In genomic region chr1:68959631-68960030, GRCh38 we compare ENCODE assay signal across 29 cellular contexts.
"Had no signal": no experiment of that assay in that cellular context is flagged by ENCODE, and none has a peak within 500 bp of the region (broad histone marks: within the 10 kb centered on the region; RNA-seq: fewer than 3 reads in every experiment).

No MANE protein-coding gene starts in this region.

- H3K27ac Mint-ChIP-seq: activated naive CD4-positive, alpha-beta T cell treated with anti-CD3 and anti-CD28 coated beads for 36 hours; activated naive CD8-positive, alpha-beta T cell treated with anti-CD3 and anti-CD28 coated beads, Interleukin-2, amount 10 ng/mL, durations not matched to agents 7 days and 5 days; activated T-helper 2 cell treated with anti-CD3 and anti-CD28 coated beads, Interferon-gamma antibody, Interleukin-2, Interleukin-4, amounts not matched to agents 10 μg/mL and 5 μg/mL and 100 μg/mL, durations not matched to agents 14 hours and 24 hours and 36 hours; immature natural killer cell; mesothelial cell of epicardium; naive thymus-derived CD8-positive, alpha-beta T cell; T-helper 1 cell treated with Interleukin-12 subunit alpha and Interleukin-12 subunit beta and Interleukin-4 antibody, amounts not matched to agents 30 μg/mL and 1 μg/mL, for 36 hours; type B pancreatic cell had no signal

- H3K27me3 Mint-ChIP-seq: activated naive CD8-positive, alpha-beta T cell treated with anti-CD3 and anti-CD28 coated beads, Interleukin-2, amount 10 ng/mL, durations not matched to agents 7 days and 5 days; type B pancreatic cell had no signal

- DNase-seq: activated CD4-positive, alpha-beta T cell treated with anti-CD3 and anti-CD28 coated beads for 4 hours; activated CD4-positive, alpha-beta T cell treated with anti-CD3 and anti-CD28 coated beads, Interleukin-2, amount 50 U/mL, for 48 hours; activated CD4-positive, CD25-positive, alpha-beta regulatory T cell; activated CD8-positive, alpha-beta memory T cell treated with anti-CD3 and anti-CD28 coated beads, Interleukin-2, amount 50 U/mL, for 48 hours; activated naive CD4-positive, alpha-beta T cell treated with anti-CD3 and anti-CD28 coated beads for 36 hours; activated naive CD8-positive, alpha-beta T cell treated with anti-CD3 and anti-CD28 coated beads, Interleukin-2, amount 10 ng/mL, durations not matched to agents 7 days and 5 days; activated T-cell treated with anti-CD3 and anti-CD28 coated beads, Interleukin-2, amount 50 U/mL, for 4 hours; amniotic stem cell; effector CD4-positive, alpha-beta T cell; erythroblast; foreskin melanocyte; glutamatergic neuron; immature natural killer cell; left lung; naive thymus-derived CD8-positive, alpha-beta T cell; retina; sigmoid colon; spleen; stimulated activated CD4-positive, alpha-beta T cell treated with anti-CD3 and anti-CD28 coated beads, Interleukin-4, amount 100 ng/mL, for 1 hour; stimulated activated naive CD4-positive, alpha-beta T cell had no signal

- H3K9me3 Mint-ChIP-seq: activated naive CD4-positive, alpha-beta T cell treated with anti-CD3 and anti-CD28 coated beads for 36 hours; activated naive CD8-positive, alpha-beta T cell treated with anti-CD3 and anti-CD28 coated beads, Interleukin-2, amount 10 ng/mL, durations not matched to agents 7 days and 5 days; mesothelial cell of epicardium; neural progenitor cell; T-helper 1 cell treated with Interleukin-12 subunit alpha and Interleukin-12 subunit beta and Interleukin-4 antibody, amounts not matched to agents 30 μg/mL and 1 μg/mL, for 36 hours; type B pancreatic cell had no signal

- H3K36me3 ChIP-seq: cardiac muscle cell, left lung, neural progenitor cell, sigmoid colon, spleen, thoracic aorta had no signal

- ATAC-seq: activated T-cell treated with anti-CD3 and anti-CD28 coated beads, Interleukin-2, amount 50 U/mL, for 4 hours; left lung; naive thymus-derived CD8-positive, alpha-beta T cell had no signal

- FAIRE-seq: endometrium had no signal

- H3K4me1 Mint-ChIP-seq: activated naive CD8-positive, alpha-beta T cell treated with anti-CD3 and anti-CD28 coated beads, Interleukin-2, amount 10 ng/mL, durations not matched to agents 7 days and 5 days; immature natural killer cell; naive thymus-derived CD8-positive, alpha-beta T cell had no signal

- H3K36me3 Mint-ChIP-seq: activated naive CD8-positive, alpha-beta T cell treated with anti-CD3 and anti-CD28 coated beads, Interleukin-2, amount 10 ng/mL, durations not matched to agents 7 days and 5 days; immature natural killer cell; mesothelial cell of epicardium; naive thymus-derived CD8-positive, alpha-beta T cell; neural progenitor cell; type B pancreatic cell had no signal

- H3K27me3 ChIP-seq: cardiac muscle cell, hepatocyte, left lung, neural progenitor cell, sigmoid colon, spleen had no signal

- H3K4me3 ChIP-seq: cardiac muscle cell, hepatocyte, left lung, neural progenitor cell, sigmoid colon, spleen had no signal

- H3K4me3 Mint-ChIP-seq: activated naive CD4-positive, alpha-beta T cell treated with anti-CD3 and anti-CD28 coated beads for 36 hours; activated naive CD8-positive, alpha-beta T cell treated with anti-CD3 and anti-CD28 coated beads, Interleukin-2, amount 10 ng/mL, durations not matched to agents 7 days and 5 days; activated T-cell treated with anti-CD3 and anti-CD28 coated beads, Interleukin-2, amount 50 U/mL, for 4 hours; immature natural killer cell; mesothelial cell of epicardium; naive thymus-derived CD8-positive, alpha-beta T cell; neural progenitor cell; T-helper 1 cell treated with Interleukin-12 subunit alpha and Interleukin-12 subunit beta and Interleukin-4 antibody, amounts not matched to agents 30 μg/mL and 1 μg/mL, for 36 hours; type B pancreatic cell had no signal
